8 cellular contexts compared by ENCODE assay signal in the genomic region with DNA sequence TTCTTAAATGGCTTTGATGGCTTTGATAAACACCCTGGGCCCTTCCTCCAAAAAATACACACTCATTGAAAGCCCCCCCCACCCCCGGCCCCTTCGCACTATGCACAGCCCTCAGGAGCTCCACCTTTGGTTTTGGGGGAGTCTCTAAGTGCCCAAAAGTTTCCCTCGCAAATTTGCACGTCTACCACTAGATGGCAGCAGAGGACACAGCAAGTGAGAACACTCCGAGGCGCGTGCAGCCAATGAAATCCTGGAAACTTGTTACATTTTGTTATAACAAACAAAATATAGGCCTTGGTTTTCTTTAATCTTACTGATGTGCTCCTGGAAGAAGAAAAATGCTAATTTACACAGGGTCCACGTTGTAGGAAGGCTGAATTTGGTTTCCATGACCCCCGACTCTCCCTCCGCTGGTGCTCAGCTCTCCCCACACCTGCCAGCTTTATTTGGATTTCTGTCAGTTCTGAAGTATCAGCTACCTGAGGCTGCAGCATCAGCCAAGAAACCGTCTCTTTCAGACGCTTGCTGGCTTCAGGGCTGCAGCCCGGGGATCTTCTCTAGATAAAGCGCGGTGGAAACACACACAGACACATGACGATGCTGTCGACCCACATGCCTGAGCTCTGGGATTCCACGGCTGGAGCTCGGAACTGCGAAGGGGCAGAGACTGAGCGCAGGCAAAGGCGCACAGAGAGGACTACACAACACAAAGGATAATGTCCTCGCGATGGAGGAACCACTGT.
A peak's percentile ranks its signal among the peaks of the same experiment; 100 is the strongest.
DNase-seq lines count a peak whose midpoint lies in the region; ATAC-seq, FAIRE-seq and TF ChIP-seq lines count a peak whose summit lies in the region.

No MANE protein-coding gene starts in this region.

- DNase-seq in DMS79 treated with DMSO at 0.1 percent for 48 hours (lab: John Stamatoyannopoulos, UW) (peak; percentile 61), NCI-H526 (lab: John Stamatoyannopoulos, UW) (peak; percentile 36 to 79), H1 (ENCODE audit: low read depth in 1 of 2, low spot score in 2 of 2) (peak in 1 of 2 experiments; percentile 67), mesothelial cell of epicardium (ENCODE audit: low spot score in 2 of 2, unreplicated experiment in 2 of 2) (peak in 1 of 2 experiments; percentile 64)
- peak; percentile 63 for DNase-seq in activated CD4-positive, alpha-beta memory T cell treated with anti-CD3 and anti-CD28 coated beads, Interleukin-2, amount 10 ng/mL, durations not matched to agents 7 days and 5 days
- DNase-seq in stimulated activated CD8-positive, alpha-beta memory T cell treated with anti-CD3 and anti-CD28 coated beads, Interleukin-7, amount 100 ng/mL, for 1 hour (ENCODE audit: low read depth in 2 of 2), result peak; percentile 30 to 41

- TF ChIP-seq POLR2A in H1 (IDR thresholded peaks at IDR 0.05; ENCODE audit: control extremely low read depth in 1 of 2, low read depth in 2 of 2, low read length in 2 of 2), result no peak

- H3K23me2 ChIP-seq in H1 (ENCODE audit: low read depth, low read length), result no peaks in the 10 kb centered on the region

- POLR2A ChIA-PET in activated CD4-positive, alpha-beta memory T cell treated with anti-CD3 and anti-CD28 coated beads, Interleukin-2, amount 10 ng/mL, durations not matched to agents 7 days and 5 days (lab: Charles Lee), result interaction anchor here (1.2 kb wide), 1 partner anchor 214 kb away, joined by 3 read pairs; no protein-coding TSS in a partner anchor
- POLR2A ChIA-PET in H1 (lab: Charles Lee; ENCODE audit: partially characterized antibody), result interaction anchor here (1.7 kb wide), 1 partner anchor 224 kb away, joined by 3 read pairs; no protein-coding TSS in a partner anchor

- H2AK5ac ChIP-seq in H1 (ENCODE audit: low read depth, low read length), result no peak overlapping the region

- H3K4me3 Mint-ChIP-seq in activated CD4-positive, alpha-beta memory T cell treated with anti-CD3 and anti-CD28 coated beads, Interleukin-2, amount 10 ng/mL, durations not matched to agents 7 days and 5 days, result no peak overlapping the region
- H3K4me3 Mint-ChIP-seq in mesothelial cell of epicardium, result no peak overlapping the region

- no peaks in the 10 kb centered on the region for H3K36me3 Mint-ChIP-seq in activated CD4-positive, alpha-beta memory T cell treated with anti-CD3 and anti-CD28 coated beads, Interleukin-2, amount 10 ng/mL, durations not matched to agents 7 days and 5 days (ENCODE audit: low read depth)
- no peaks in the 10 kb centered on the region for H3K36me3 Mint-ChIP-seq in mesothelial cell of epicardium

- WGBS in H1 (ENCODE audit: extremely low coverage in 1 of 2, insufficient coverage in 1 of 2, insufficient read length in 1 of 2, insufficient replicate concordance in 2 of 2, low coverage in 1 of 2, low lambda C conversion rate in 2 of 2, missing lambda C conversion rate in 1 of 2), 2 experiments, result 57% methylated on average over 24 of the region's 24 CpGs; no CpG with 5 or more reads in 1 of the 2 experiments

- peak overlapping the region; percentile 6; the same call in 1 of the 2 replicates for H2BK15ac ChIP-seq in H1 (ENCODE audit: low read length)

- H3K36me3 ChIP-seq in H1 (ENCODE audit: control insufficient read depth in 2 of 4, insufficient read depth in 4 of 4, low read length in 3 of 4), result no peaks in the 10 kb centered on the region

- peaks cover 3% of the 10 kb centered on the region for H3K4me1 Mint-ChIP-seq in activated CD4-positive, alpha-beta memory T cell treated with anti-CD3 and anti-CD28 coated beads, Interleukin-2, amount 10 ng/mL, durations not matched to agents 7 days and 5 days
- H3K4me1 Mint-ChIP-seq in mesothelial cell of epicardium, result no peaks in the 10 kb centered on the region

- no peak overlapping the region for H3K9ac ChIP-seq in H1 (replicated peaks in 1 of 4; ENCODE audit: extremely low read depth in 1 of 4, low read depth in 3 of 4, low read length in 3 of 4)

- H3K9me3 Mint-ChIP-seq in activated CD4-positive, alpha-beta memory T cell treated with anti-CD3 and anti-CD28 coated beads, Interleukin-2, amount 10 ng/mL, durations not matched to agents 7 days and 5 days, result no peaks in the 10 kb centered on the region
- no peaks in the 10 kb centered on the region for H3K9me3 Mint-ChIP-seq in mesothelial cell of epicardium

- H3K56ac ChIP-seq in H1 (replicated peaks; ENCODE audit: insufficient read length, low read depth, low read length), result no peak overlapping the region

- H3K4ac ChIP-seq in H1 (replicated peaks; ENCODE audit: insufficient read length, low read depth, low read length), result no peak overlapping the region

- TF ChIP-seq EP300 in H1 (IDR thresholded peaks at IDR 0.05; ENCODE audit: borderline replicate concordance in 1 of 2, low read depth in 2 of 2, low read length in 2 of 2), result no peak

- no peak overlapping the region for H4K8ac ChIP-seq in H1 (ENCODE audit: extremely low read depth, insufficient read depth, low read length)

- no peak overlapping the region for H4K5ac ChIP-seq in H1 (ENCODE audit: insufficient read length, low read depth, low read length)

- ATAC-seq in HG02759 (IDR thresholded peaks at IDR 0.05; ENCODE audit: unreplicated experiment), result peak; percentile 65
- ATAC-seq in HG03196 (IDR thresholded peaks at IDR 0.05; ENCODE audit: unreplicated experiment), result no peak

- H2BK120ac ChIP-seq in H1 (replicated peaks; ENCODE audit: low read depth, low read length), result no peak overlapping the region

- H3K27ac Mint-ChIP-seq in activated CD4-positive, alpha-beta memory T cell treated with anti-CD3 and anti-CD28 coated beads, Interleukin-2, amount 10 ng/mL, durations not matched to agents 7 days and 5 days, result no peak overlapping the region
- no peak overlapping the region for H3K27ac Mint-ChIP-seq in mesothelial cell of epicardium

- H3K4me1 ChIP-seq in H1 (replicated peaks in 1 of 4; ENCODE audit: control insufficient read depth in 3 of 4, insufficient read depth in 4 of 4, low read length in 3 of 4), result peaks cover 2 to 13% (median 9%) of the 10 kb centered on the region in 4 experiments; a peak in 5 of 7 replicates

- TF ChIP-seq RAD21 in H1 (IDR thresholded peaks at IDR 0.05 in 1 of 2, conservative IDR thresholded peaks at IDR 0.05 in 1 of 2; ENCODE audit: low read depth in 2 of 2, low read length in 2 of 2), result peak; percentile 90 to 91

- H3K18ac ChIP-seq in H1 (ENCODE audit: extremely low read depth, low read length), result no peak overlapping the region

- FAIRE-seq in H1 (lab: Jason Lieb, UNC), result peak; percentile 95

- no peak overlapping the region; the same call in 1 of the 2 replicates for H2AFZ ChIP-seq in H1 (ENCODE audit: low read length)

- peak; percentile 74 to 91 (median 79) for TF ChIP-seq CTCF in H1 (IDR thresholded peaks at IDR 0.05; ENCODE audit: control extremely low read depth in 1 of 3, insufficient read depth in 1 of 3, low read depth in 1 of 3, low read length in 3 of 3)
- TF ChIP-seq CTCF in mesothelial cell of epicardium (IDR thresholded peaks at IDR 0.05; ENCODE audit: unreplicated experiment), result peak; percentile 83

- no peaks in the 10 kb centered on the region for H4K20me1 ChIP-seq in H1 (replicated peaks in 1 of 2; ENCODE audit: control insufficient read depth in 1 of 2, insufficient read depth in 2 of 2, low read length in 2 of 2)

- no peaks in the 10 kb centered on the region for H3K9me3 ChIP-seq in H1 (ENCODE audit: insufficient read depth in 2 of 2, low read depth in 1 of 2, low read length in 1 of 2)

- no peak overlapping the region for H2BK12ac ChIP-seq in H1 (ENCODE audit: low read depth, low read length)

- no peak overlapping the region for H4K91ac ChIP-seq in H1 (replicated peaks; ENCODE audit: insufficient read length, low read length)

- no peaks in the 10 kb centered on the region for H3K27me3 ChIP-seq in H1 (replicated peaks in 1 of 4; ENCODE audit: control insufficient read depth in 3 of 4, extremely low read depth in 1 of 4, insufficient read depth in 3 of 4, low read length in 3 of 4)

- no peaks in the 10 kb centered on the region for H3K79me2 ChIP-seq in H1 (ENCODE audit: control insufficient read depth in 1 of 2, insufficient read depth in 2 of 2, low read length in 2 of 2)

- no peak overlapping the region for H3K14ac ChIP-seq in H1 (ENCODE audit: insufficient read length)

- H3K4me3 ChIP-seq in H1 (ENCODE audit: extremely low read depth in 1 of 4, insufficient read depth in 2 of 4, low read depth in 3 of 4, low read length in 4 of 4), result no peak overlapping the region

- no peak overlapping the region for H3K23ac ChIP-seq in H1 (ENCODE audit: insufficient read length)

- H2BK20ac ChIP-seq in H1 (ENCODE audit: low read length), result no peak overlapping the region

- CTCF ChIA-PET in activated CD4-positive, alpha-beta memory T cell treated with anti-CD3 and anti-CD28 coated beads, Interleukin-2, amount 10 ng/mL, durations not matched to agents 7 days and 5 days (lab: Charles Lee), result interaction anchor here (0.6 to 3.5 kb wide), 33 partner anchors 9 to 515 kb away, joined by 3 to 51 read pairs (median 3); a partner anchor contains a TSS
- CTCF ChIA-PET in H1 (lab: Charles Lee; ENCODE audit: partially characterized antibody), result interaction anchor here (0.5 to 8.6 kb wide), 93 partner anchors 8 to 1236 kb away, joined by 3 to 83 read pairs (median 4); a partner anchor contains a TSS

- H3K79me1 ChIP-seq in H1 (ENCODE audit: low read depth, low read length), result no peaks in the 10 kb centered on the region; the same call in 1 of the 2 replicates

- no peak overlapping the region for H3K4me2 ChIP-seq in H1 (ENCODE audit: insufficient read depth in 1 of 2, low read depth in 2 of 2, low read length in 2 of 2)

- H2BK5ac ChIP-seq in H1 (ENCODE audit: low read depth, low read length), result no peak overlapping the region

- peaks cover 14% of the 10 kb centered on the region for H3K27me3 Mint-ChIP-seq in activated CD4-positive, alpha-beta memory T cell treated with anti-CD3 and anti-CD28 coated beads, Interleukin-2, amount 10 ng/mL, durations not matched to agents 7 days and 5 days
- peaks cover 46% of the 10 kb centered on the region for H3K27me3 Mint-ChIP-seq in mesothelial cell of epicardium (ENCODE audit: low read depth)

- H3K27ac ChIP-seq in H1 (ENCODE audit: low read depth, low read length), result no peak overlapping the region

TF ChIP-seq in H1, 55 proteins besides CTCF, POLR2A, EP300 and RAD21 (continues in another document):
- TF ChIP-seq, protein P1, sequence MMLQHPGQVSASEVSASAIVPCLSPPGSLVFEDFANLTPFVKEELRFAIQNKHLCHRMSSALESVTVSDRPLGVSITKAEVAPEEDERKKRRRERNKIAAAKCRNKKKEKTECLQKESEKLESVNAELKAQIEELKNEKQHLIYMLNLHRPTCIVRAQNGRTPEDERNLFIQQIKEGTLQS (IDR thresholded peaks at IDR 0.05; ENCODE audit: insufficient read depth, low read depth, low read length), result no peak
- TF ChIP-seq HDAC6 (IDR thresholded peaks at IDR 0.05; ENCODE audit: low read depth, low read length) (no peak), TAF7 (optimal IDR thresholded peaks at IDR 0.05; ENCODE audit: borderline replicate concordance, low read depth, low read length) (no peak), NRF1 (IDR thresholded peaks at IDR 0.05; ENCODE audit: low read depth, low read length) (no peak), TEAD4 (IDR thresholded peaks at IDR 0.05; ENCODE audit: low read depth, low read length) (0 out of 2 replicates have a peak, but pooled peaks have one; percentile 42)
